Comparison of ENCODE assay signal across 1 cellular context in the genomic region with DNA sequence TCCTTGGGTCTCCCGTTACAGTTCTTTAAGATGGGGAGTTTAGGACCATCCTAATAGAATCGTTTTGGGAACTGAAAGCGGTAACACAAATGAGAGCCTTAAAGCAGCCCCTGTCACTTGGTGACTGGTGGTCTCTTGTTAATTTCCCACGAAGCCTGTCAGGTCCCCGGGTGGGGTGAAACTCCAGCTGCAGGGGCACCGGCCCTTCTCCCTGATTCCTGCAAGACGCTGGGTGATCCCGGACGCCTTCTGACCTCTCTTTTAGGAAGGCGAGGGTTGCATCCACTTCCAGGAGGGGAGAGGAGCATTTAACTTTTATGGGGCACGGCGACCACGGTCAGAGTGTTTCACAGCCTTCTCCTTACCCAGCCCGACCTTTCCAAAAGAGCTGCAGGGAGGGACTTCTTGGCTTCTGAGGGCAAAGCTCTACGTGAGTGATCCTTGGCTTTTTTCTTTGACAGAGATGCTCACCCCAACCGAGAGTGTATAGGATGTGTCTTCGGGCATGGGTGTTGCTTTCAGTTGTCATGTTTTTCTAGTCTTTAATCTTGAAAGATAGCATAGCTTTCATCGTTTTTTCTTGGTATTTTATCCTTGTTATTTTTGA.
TF ChIP-seq lines count a peak whose summit lies in the region.

No MANE protein-coding gene starts in this region.

TF ChIP-seq in GM12878, 131 proteins besides CTCF, POLR2A, EP300 and RAD21:
- TF ChIP-seq RFX5 (IDR thresholded peaks at IDR 0.05; ENCODE audit: low read depth, low read length) (no peak), ZSCAN29 (IDR thresholded peaks at IDR 0.05) (no peak), GABPA (IDR thresholded peaks at IDR 0.05; ENCODE audit: low read depth) (no peak), STAT1 (conservative IDR thresholded peaks at IDR 0.05) (no peak), POU2F2 (IDR thresholded peaks at IDR 0.05; ENCODE audit: borderline replicate concordance, low read depth, low read length) (no peak), TCF12 (IDR thresholded peaks at IDR 0.05; ENCODE audit: low read depth, low read length) (no peak), BHLHE40 (IDR thresholded peaks at IDR 0.05; ENCODE audit: borderline replicate concordance in 1 of 2, low read depth in 2 of 2, low read length in 1 of 2) (no peak), SREBF1 (IDR thresholded peaks at IDR 0.05; ENCODE audit: low read length) (no peak), CEBPB (IDR thresholded peaks at IDR 0.05; ENCODE audit: borderline replicate concordance in 1 of 2, low read depth in 2 of 2, low read length in 2 of 2) (no peak)
